ENCODE assay signal across 15 cellular contexts in genomic region chr19:28836366-28836765, GRCh38.
A peak's percentile ranks its signal among the peaks of the same experiment; 100 is the strongest.
DNase-seq lines count a peak whose midpoint lies in the region; FAIRE-seq lines count a peak whose summit lies in the region.
"Had no signal": no experiment of that assay in that cellular context is flagged by ENCODE, and none has a peak within 500 bp of the region (broad histone marks: within the 10 kb centered on the region; RNA-seq: fewer than 3 reads in every experiment).

No MANE protein-coding gene starts in this region.

- DNase-seq in NCI-H1105 treated with DMSO at 0.1 percent for 48 hours (lab: John Stamatoyannopoulos, UW) (peak; percentile 1), NCI-H1105 (lab: John Stamatoyannopoulos, UW) (no peak), NCI-H2227 (lab: John Stamatoyannopoulos, UW; ENCODE audit: unreplicated experiment) (peak; percentile 94), left kidney (ENCODE audit: low read depth, low spot score) (peak; percentile 23), urothelium cell line (ENCODE audit: low spot score) (no peak), AG08395 (ENCODE audit: low spot score) (no peak), NCI-H526 treated with DMSO at 0.1 percent for 48 hours (lab: John Stamatoyannopoulos, UW) (no peak), amniotic stem cell (lab: John Stamatoyannopoulos, UW) (no peak)
- DNase-seq: C1 segment of cervical spinal cord; CD4-positive, alpha-beta T cell; DMS79; GM23248 had no signal

- peak; percentile 71 for FAIRE-seq in urothelium cell line (lab: Jason Lieb, UNC)
- FAIRE-seq: GM12878, GM18507, H54 had no signal

Comparison
In these comparisons a context has a peak if more than half of its experiments do, and no peak if none do; other contexts are left out.
1. DNase-seq: peak in NCI-H1105 treated with DMSO at 0.1 percent for 48 hours (single experiment), NCI-H2227 (single experiment) and left kidney (single experiment); none in NCI-H1105 (single experiment), urothelium cell line (single experiment), AG08395 (single experiment), NCI-H526 treated with DMSO at 0.1 percent for 48 hours (single experiment) and amniotic stem cell (single experiment).